10 cellular contexts compared by ENCODE assay signal in the genomic region with DNA sequence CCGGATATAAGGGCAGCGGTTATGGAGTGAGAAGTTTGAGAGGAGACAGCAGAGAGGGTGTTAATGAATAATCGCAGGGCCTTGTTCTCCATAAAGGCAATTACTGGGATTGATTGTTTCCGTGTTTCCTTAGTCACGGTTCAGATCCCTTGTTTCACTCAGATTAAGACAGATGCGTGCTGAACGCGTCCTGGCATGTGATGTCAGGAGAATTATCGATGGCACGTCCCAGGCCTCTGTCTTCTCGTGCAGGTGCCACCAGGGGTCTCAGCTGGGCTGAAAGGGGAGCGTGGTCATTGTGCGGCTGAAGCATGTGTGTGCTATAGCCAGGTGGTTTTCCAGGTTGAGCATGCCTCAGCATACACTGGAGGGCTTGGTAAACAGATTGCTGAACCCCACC.
A peak's percentile ranks its signal among the peaks of the same experiment; 100 is the strongest.
DNase-seq lines count a peak whose midpoint lies in the region; ATAC-seq, FAIRE-seq and TF ChIP-seq lines count a peak whose summit lies in the region.
"Had no signal": no experiment of that assay in that cellular context is flagged by ENCODE, and none has a peak within 500 bp of the region (broad histone marks: within the 10 kb centered on the region; RNA-seq: fewer than 3 reads in every experiment).

No MANE protein-coding gene starts in this region.

- no peaks in the 10 kb centered on the region for H3K4me1 ChIP-seq in CD8-positive, alpha-beta T cell (ENCODE audit: insufficient read depth, low read length)

- H3K27ac ChIP-seq in CD8-positive, alpha-beta T cell (ENCODE audit: low read depth, low read length) = no peak overlapping the region
- no peak overlapping the region for H3K27ac ChIP-seq in caudate nucleus (ENCODE audit: low read depth, low read length)
- H3K27ac ChIP-seq: BLaER1 had no signal

- FAIRE-seq in bronchial epithelial cell (lab: Jason Lieb, UNC) = no peak

- H3K9me3 ChIP-seq in CD8-positive, alpha-beta T cell (ENCODE audit: low read length) = no peaks in the 10 kb centered on the region
- H3K9me3 ChIP-seq: BLaER1 had no signal

- H3K27me3 ChIP-seq in CD8-positive, alpha-beta T cell (ENCODE audit: insufficient read depth, low read length) = no peaks in the 10 kb centered on the region
- H3K27me3 ChIP-seq in bronchial epithelial cell (ENCODE audit: control insufficient read depth, insufficient read depth, low read length) = no peaks in the 10 kb centered on the region
- H3K27me3 ChIP-seq: BLaER1 had no signal

- intact Hi-C loops in CD8-positive, alpha-beta T cell (cut with DNase I, micrococcal nuclease) = no loop called here

- peak in 1 of 7 experiments; percentile 41 for DNase-seq in CD8-positive, alpha-beta T cell
- DNase-seq in NCI-H146 (lab: John Stamatoyannopoulos, UW) (peak; percentile 97), bronchial epithelial cell (ENCODE audit: low read depth) (peak; percentile 35), C1 segment of cervical spinal cord (lab: John Stamatoyannopoulos, UW) (no peak), caudate nucleus (lab: John Stamatoyannopoulos, UW) (no peak), putamen (ENCODE audit: low spot score) (no peak)
- DNase-seq: activated naive CD8-positive, alpha-beta T cell treated with anti-CD3 and anti-CD28 coated beads, Interleukin-2, amount 10 ng/mL, durations not matched to agents 7 days and 5 days had no signal

- H3K4me1 Mint-ChIP-seq in CD8-positive, alpha-beta T cell (ENCODE audit: low read depth) = peaks cover 31% of the 10 kb centered on the region

- H3K36me3 ChIP-seq in CD8-positive, alpha-beta T cell (ENCODE audit: insufficient read depth, low read length) = peaks cover 12% of the 10 kb centered on the region
- H3K36me3 ChIP-seq in bronchial epithelial cell (ENCODE audit: control insufficient read depth, insufficient read depth, low read length) = no peaks in the 10 kb centered on the region

- no peak overlapping the region for H3K4me3 Mint-ChIP-seq in CD8-positive, alpha-beta T cell
- H3K4me3 Mint-ChIP-seq: activated naive CD8-positive, alpha-beta T cell treated with anti-CD3 and anti-CD28 coated beads, Interleukin-2, amount 10 ng/mL, durations not matched to agents 7 days and 5 days had no signal

- POLR2A ChIA-PET in CD8-positive, alpha-beta T cell (lab: Charles Lee) = no interaction called here

- TF ChIP-seq CTCF in CD8-positive, alpha-beta T cell (IDR thresholded peaks at IDR 0.05) = no peak
- peak; percentile 28 for TF ChIP-seq CTCF in bronchial epithelial cell (IDR thresholded peaks at IDR 0.05; ENCODE audit: insufficient read depth, low read length, severe bottlenecking)

- no peak overlapping the region for H3K4me3 ChIP-seq in CD8-positive, alpha-beta T cell (ENCODE audit: low read depth, low read length)
- H3K4me3 ChIP-seq in bronchial epithelial cell (ENCODE audit: low read depth, low read length) = no peak overlapping the region
- H3K4me3 ChIP-seq: BLaER1 had no signal

- CTCF ChIA-PET in CD8-positive, alpha-beta T cell (lab: Charles Lee) = interaction anchor here (0.9 kb wide), 1 partner anchor 242 kb away, joined by 3 read pairs; no protein-coding TSS in a partner anchor

- no peaks in the 10 kb centered on the region for H3K27me3 Mint-ChIP-seq in CD8-positive, alpha-beta T cell (ENCODE audit: low read depth)
- H3K27me3 Mint-ChIP-seq: activated naive CD8-positive, alpha-beta T cell treated with anti-CD3 and anti-CD28 coated beads, Interleukin-2, amount 10 ng/mL, durations not matched to agents 7 days and 5 days had no signal

- H3K36me3 Mint-ChIP-seq in CD8-positive, alpha-beta T cell = peaks cover 61% of the 10 kb centered on the region

- no peaks in the 10 kb centered on the region for H3K9me3 Mint-ChIP-seq in CD8-positive, alpha-beta T cell
- H3K9me3 Mint-ChIP-seq: activated naive CD8-positive, alpha-beta T cell treated with anti-CD3 and anti-CD28 coated beads, Interleukin-2, amount 10 ng/mL, durations not matched to agents 7 days and 5 days had no signal

- no peak for ATAC-seq in CD8-positive, alpha-beta T cell
- ATAC-seq in GM19023 (IDR thresholded peaks at IDR 0.05; ENCODE audit: unreplicated experiment) = peak; percentile 34
- ATAC-seq in HG03097 (IDR thresholded peaks at IDR 0.05; ENCODE audit: low FRiP score, unreplicated experiment) = no peak

- peak overlapping the region; percentile 72 for H3K27ac Mint-ChIP-seq in CD8-positive, alpha-beta T cell
- H3K27ac Mint-ChIP-seq: activated naive CD8-positive, alpha-beta T cell treated with anti-CD3 and anti-CD28 coated beads, Interleukin-2, amount 10 ng/mL, durations not matched to agents 7 days and 5 days had no signal

Comparison
In these comparisons a context has a peak if more than half of its experiments do, and no peak if none do; other contexts are left out.
1. DNase-seq: peak in NCI-H146 (single experiment) and bronchial epithelial cell (single experiment); none in C1 segment of cervical spinal cord (0 of 14), caudate nucleus (0 of 61) and putamen (single experiment).